Comparison of ENCODE assay signal across 1 cellular context in the genomic region with DNA sequence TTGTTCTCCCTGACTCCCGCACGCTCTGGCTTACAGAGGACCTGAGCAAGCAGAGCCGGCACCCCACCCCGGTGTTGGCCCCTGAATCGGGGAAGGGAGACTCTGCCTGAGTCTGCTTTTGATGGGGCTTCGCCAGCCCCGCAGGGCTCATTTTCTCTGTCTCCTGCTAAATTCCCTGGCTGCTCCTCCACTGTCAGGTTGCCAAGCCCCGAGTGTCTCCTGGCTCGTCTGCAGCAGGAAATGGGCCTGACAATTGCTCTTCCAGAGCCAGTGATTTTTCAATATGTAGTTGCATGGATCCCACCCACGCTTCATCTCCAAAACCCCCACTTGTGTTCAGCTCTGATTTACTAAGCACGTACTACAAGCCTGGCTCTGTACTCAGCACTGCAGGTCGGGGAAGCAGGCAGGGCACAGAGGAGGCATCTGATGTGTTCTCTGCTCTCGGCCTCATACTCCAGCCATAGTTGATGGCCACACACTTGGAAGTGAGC.
TF ChIP-seq lines count a peak whose summit lies in the region.

No MANE protein-coding gene starts in this region.

TF ChIP-seq in WTC11, 78 proteins besides CTCF, POLR2A, EP300 and RAD21 (continued from another document):
- TF ChIP-seq PRDM15 (CRISPR knock-in tag; IDR thresholded peaks at IDR 0.05) = no peak
- no peak for TF ChIP-seq E2F1 (CRISPR knock-in tag; IDR thresholded peaks at IDR 0.05)
- no peak for TF ChIP-seq NR2C2 (CRISPR knock-in tag; IDR thresholded peaks at IDR 0.05)
- no peak for TF ChIP-seq FOXJ3 (CRISPR knock-in tag; IDR thresholded peaks at IDR 0.05; ENCODE audit: borderline replicate concordance)
- TF ChIP-seq AFF4 (CRISPR knock-in tag; IDR thresholded peaks at IDR 0.05; ENCODE audit: borderline replicate concordance) = no peak
